ENCODE assay signal across 10 cellular contexts in the genomic region with DNA sequence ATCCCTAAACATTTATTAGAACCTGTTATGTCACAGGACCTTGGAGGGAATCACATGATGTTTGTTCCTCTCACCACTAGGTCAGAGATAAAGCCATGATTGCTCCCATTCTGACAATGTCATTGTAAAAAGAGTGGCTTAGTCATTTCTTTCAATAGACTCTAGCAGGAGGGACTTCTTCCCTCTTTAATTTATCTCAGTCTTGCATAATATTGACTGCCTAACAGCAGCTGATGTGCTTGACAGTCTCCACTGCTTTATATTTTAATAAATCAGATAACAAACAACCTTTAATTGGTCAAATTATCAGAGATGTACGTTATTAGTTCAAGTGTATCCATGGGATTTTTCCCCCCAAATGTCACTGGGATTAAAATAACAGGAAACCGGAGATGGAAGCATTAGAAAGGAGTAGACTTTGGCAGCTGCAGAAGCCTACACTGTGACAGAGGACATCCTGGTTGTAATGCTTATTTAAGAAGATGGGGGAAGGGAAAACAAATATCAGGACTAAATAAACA. TPM values are rescaled to one million over a fixed set of nuclear protein-coding genes. Genes with fewer than 3 reads are reported as not detected.
DNase-seq lines count a peak whose midpoint lies in the region; ATAC-seq and TF ChIP-seq lines count a peak whose summit lies in the region.
"Had no signal": no experiment of that assay in that cellular context is flagged by ENCODE, and none has a peak within 500 bp of the region (broad histone marks: within the 10 kb centered on the region; RNA-seq: fewer than 3 reads in every experiment).

No MANE protein-coding gene starts in this region.

- no peaks in the 10 kb centered on the region for H3K36me3 Mint-ChIP-seq in CD14-positive monocyte
- H3K36me3 Mint-ChIP-seq in effector memory CD8-positive, alpha-beta T cell (ENCODE audit: insufficient read depth) = peaks cover 2% of the 10 kb centered on the region

- POLR2A ChIA-PET in PC-3 (lab: Charles Lee; ENCODE audit: unreplicated experiment) = interaction anchor here (0.6 kb wide), 1 partner anchor 141 kb away, joined by 3 read pairs; no protein-coding TSS in a partner anchor

- TSS peak; percentile 39 for BruUV-seq in PC-3 (replicated peaks; lab: Mats Ljungman, UMichigan)

- peak overlapping the region; percentile 24; the same call in 1 of the 2 replicates for H3K9ac ChIP-seq in PC-3 (ENCODE audit: low read length)

- peaks cover 0 to 3% (median 1%) of the 10 kb centered on the region in 7 donors for H3K9me3 Mint-ChIP-seq in CD14-positive monocyte
- no peaks in the 10 kb centered on the region for H3K9me3 Mint-ChIP-seq in effector memory CD8-positive, alpha-beta T cell

- peaks cover under 1 to 2% (median 1%) of the 10 kb centered on the region in 3 donors for H3K27me3 Mint-ChIP-seq in CD14-positive monocyte (ENCODE audit: low read depth in 3 of 3)
- H3K27me3 Mint-ChIP-seq in effector memory CD8-positive, alpha-beta T cell = peaks cover 30 to 34% of the 10 kb centered on the region in 2 donors

- H4K20me1 ChIP-seq in PC-3 (ENCODE audit: low read length) (no peaks in the 10 kb centered on the region), osteoblast (ENCODE audit: insufficient read depth, low read length) (no peaks in the 10 kb centered on the region)

- no peaks in the 10 kb centered on the region for H3K9me2 ChIP-seq in PC-3 (replicated peaks; ENCODE audit: low read length)

- H3K79me2 ChIP-seq in PC-3 (ENCODE audit: low read length) (no peaks in the 10 kb centered on the region), osteoblast (ENCODE audit: insufficient read depth, low read length) (peaks cover 19% of the 10 kb centered on the region)

- WGBS in heart left ventricle, 4 donors = 6 to 12% (median 10%) methylated on average over 2 of the region's 2 CpGs
- WGBS in right cardiac atrium = 34% methylated on average over 2 of the region's 2 CpGs

- H3K36me3 ChIP-seq in heart left ventricle (peaks cover 0 to 59% (median 14%) of the 10 kb centered on the region in 9 donors), PC-3 (ENCODE audit: low read depth, low read length) (no peaks in the 10 kb centered on the region), upper lobe of right lung (no peaks in the 10 kb centered on the region), osteoblast (ENCODE audit: insufficient read depth, low read length) (peaks cover 57% of the 10 kb centered on the region)

- no peak overlapping the region for H3K4me3 Mint-ChIP-seq in CD14-positive monocyte
- H3K4me3 Mint-ChIP-seq in effector memory CD8-positive, alpha-beta T cell = no peak overlapping the region
- H3K4me3 Mint-ChIP-seq: activated CD4-positive, alpha-beta T cell treated with anti-CD3 and anti-CD28 coated beads for 36 hours had no signal

- intact Hi-C loops in heart left ventricle (cut with DNase I) = loop anchor here in 3 of 10 donors (5.0 kb wide), 1 partner anchor 37 kb away; a partner anchor contains a TSS
- intact Hi-C loops in cardiac septum (cut with DNase I) = loop anchor here (5.0 kb wide), 1 partner anchor 37 kb away; a partner anchor contains a TSS
- intact Hi-C loops in PC-3 (cut with micrococcal nuclease) = loop anchor here (1.0 to 2.0 kb wide), 2 partner anchors 11 to 16 kb away; no protein-coding TSS in a partner anchor
- intact Hi-C loops in right cardiac atrium (cut with DNase I) = no loop called here
- intact Hi-C loops in upper lobe of right lung (cut with DNase I) = no loop called here
- intact Hi-C loops in CD14-positive monocyte (cut with micrococcal nuclease) = no loop called here

- CTCF ChIA-PET in PC-3 (lab: Charles Lee) = no interaction called here

- no peak overlapping the region for H2AFZ ChIP-seq in PC-3 (ENCODE audit: low read length)
- H2AFZ ChIP-seq in osteoblast (ENCODE audit: low read length) = no peak overlapping the region

- H3K27me3 ChIP-seq in heart left ventricle = no peaks in the 10 kb centered on the region
- H3K27me3 ChIP-seq in PC-3 (ENCODE audit: low read length) = no peaks in the 10 kb centered on the region
- H3K27me3 ChIP-seq in right cardiac atrium (ENCODE audit: control insufficient read depth, insufficient read depth) = no peaks in the 10 kb centered on the region
- no peaks in the 10 kb centered on the region for H3K27me3 ChIP-seq in upper lobe of right lung
- no peaks in the 10 kb centered on the region for H3K27me3 ChIP-seq in osteoblast (ENCODE audit: insufficient read depth, low read length)

- H3K9me3 ChIP-seq in heart left ventricle (no peaks in the 10 kb centered on the region), PC-3 (ENCODE audit: low read length) (no peaks in the 10 kb centered on the region), right cardiac atrium (ENCODE audit: control insufficient read depth, low read length) (no peaks in the 10 kb centered on the region), upper lobe of right lung (no peaks in the 10 kb centered on the region), osteoblast (ENCODE audit: low read depth, low read length) (no peaks in the 10 kb centered on the region)

- H3K27ac Mint-ChIP-seq in CD14-positive monocyte = no peak overlapping the region
- no peak overlapping the region for H3K27ac Mint-ChIP-seq in effector memory CD8-positive, alpha-beta T cell
- H3K27ac Mint-ChIP-seq: activated CD4-positive, alpha-beta T cell treated with anti-CD3 and anti-CD28 coated beads for 36 hours had no signal

- H3K4me1 Mint-ChIP-seq in CD14-positive monocyte = no peaks in the 10 kb centered on the region
- H3K4me1 Mint-ChIP-seq in effector memory CD8-positive, alpha-beta T cell (ENCODE audit: low read depth in 2 of 2) = no peaks in the 10 kb centered on the region
- H3K4me1 Mint-ChIP-seq: activated CD4-positive, alpha-beta T cell treated with anti-CD3 and anti-CD28 coated beads for 36 hours had no signal

- H3K4me1 ChIP-seq in heart left ventricle (peaks cover 19 to 77% (median 60%) of the 10 kb centered on the region in 12 donors), PC-3 (ENCODE audit: insufficient read depth, low read length) (peaks cover 39% of the 10 kb centered on the region), right cardiac atrium (ENCODE audit: control insufficient read depth, insufficient read depth, low read length) (peaks cover 12% of the 10 kb centered on the region), upper lobe of right lung (peaks cover 41% of the 10 kb centered on the region), osteoblast (ENCODE audit: insufficient read depth, low read length) (peaks cover 51% of the 10 kb centered on the region)

- ATAC-seq in heart left ventricle (peak in 3 of 4 donors; percentile 52 to 62 (median 58)), PC-3 (peak; percentile 86), right cardiac atrium (peak; percentile 7 to 75), upper lobe of right lung (peak; percentile 78)
- no peak for ATAC-seq in effector memory CD8-positive, alpha-beta T cell (replicated peaks)
- ATAC-seq: activated CD4-positive, alpha-beta T cell treated with anti-CD3 and anti-CD28 coated beads for 36 hours had no signal

- no peak for TF ChIP-seq POLR2A in heart left ventricle (IDR thresholded peaks at IDR 0.05)

- H3K27ac ChIP-seq in heart left ventricle = peak overlapping the region in 11 of 12 donors; percentile 39 to 87 (median 54)
- H3K27ac ChIP-seq in PC-3 (ENCODE audit: low read length) = peak overlapping the region; percentile 82
- no peak overlapping the region for H3K27ac ChIP-seq in right cardiac atrium (ENCODE audit: low read length)
- H3K27ac ChIP-seq in upper lobe of right lung = peak overlapping the region; percentile 4
- H3K27ac ChIP-seq in osteoblast (ENCODE audit: low read depth, low read length) = no peak overlapping the region

- H3K4me3 ChIP-seq in heart left ventricle (no peak overlapping the region), PC-3 (ENCODE audit: low read length) (peak overlapping the region; percentile 29; the same call in 1 of the 2 replicates), right cardiac atrium (ENCODE audit: low read length) (no peak overlapping the region), upper lobe of right lung (no peak overlapping the region), osteoblast (ENCODE audit: insufficient read depth, low read length) (no peak overlapping the region)

- DNase-seq in heart left ventricle (no peak), cardiac septum (ENCODE audit: low spot score) (no peak), PC-3 (peak; percentile 84), right cardiac atrium (no peak), upper lobe of right lung (no peak), osteoblast (ENCODE audit: insufficient read length, low spot score, missing footprints) (no peak), CD14-positive monocyte (ENCODE audit: low spot score) (no peak)
- DNase-seq in effector memory CD8-positive, alpha-beta T cell = no peak
- DNase-seq: activated CD4-positive, alpha-beta T cell treated with anti-CD3 and anti-CD28 coated beads for 36 hours; SIG-M5 had no signal

- TF ChIP-seq CTCF in heart left ventricle (IDR thresholded peaks at IDR 0.05) = no peak
- TF ChIP-seq CTCF in PC-3 (conservative IDR thresholded peaks at IDR 0.05; ENCODE audit: low read depth, low read length) = no peak
- no peak for TF ChIP-seq CTCF in upper lobe of right lung (IDR thresholded peaks at IDR 0.05)
- TF ChIP-seq CTCF in osteoblast (IDR thresholded peaks at IDR 0.05; ENCODE audit: extremely low read depth, low read depth, low read length) = no peak
- TF ChIP-seq CTCF in CD14-positive monocyte (IDR thresholded peaks at IDR 0.05) = no peak

- H3F3A ChIP-seq in PC-3 (ENCODE audit: low read length, unreplicated experiment) = no peaks in the 10 kb centered on the region

- H3K4me2 ChIP-seq in PC-3 (ENCODE audit: low read length) (peak overlapping the region; percentile 67), osteoblast (ENCODE audit: insufficient read depth, low read length) (no peak overlapping the region)

RNA-seq across cellular contexts. Expression of a gene that starts 39.6 kb away (rescaled TPM):
- total RNA-seq in heart left ventricle = 100 to 1,000 TPM in 2 of 9 donors, 10 to 100 TPM in 7; 42.6 to 132 (median 77.7) TPM
- 10 to 100 TPM; 23.8 to 55.9 TPM for polyA plus RNA-seq in heart left ventricle
- total RNA-seq in cardiac septum = 93.9 TPM
- 9.4 and 18.3 TPM in 2 replicates for total RNA-seq in PC-3 (2014; rRNA removed)
- 10 to 100 TPM; 32.0 to 45.8 (median 33.4) TPM for total RNA-seq in right cardiac atrium
- 24.2 TPM for polyA plus RNA-seq in right cardiac atrium
- total RNA-seq in upper lobe of right lung = 134 TPM
- 260 and 456 TPM in 2 replicates for total RNA-seq in osteoblast
- polyA plus RNA-seq in CD14-positive monocyte = not detected

Comparison
In these comparisons a context has a peak if more than half of its experiments do, and no peak if none do; other contexts are left out.
1. H3K27ac ChIP-seq: peak in heart left ventricle (11 of 12), PC-3 (single experiment) and upper lobe of right lung (single experiment); none in right cardiac atrium (single experiment) and osteoblast (single experiment).
2. intact Hi-C loops: an anchor here in cardiac septum (5.0 kb wide) and PC-3 (1.0 to 2.0 kb wide); none called in right cardiac atrium, upper lobe of right lung and CD14-positive monocyte.